In genomic region chr2:218981390-218982311, GRCh38 we compare ENCODE assay signal across 8 cellular contexts. TPM values are rescaled to one million over a fixed set of nuclear protein-coding genes. Genes with fewer than 3 reads are reported as not detected.
A peak's percentile ranks its signal among the peaks of the same experiment; 100 is the strongest.
DNase-seq lines count a peak whose midpoint lies in the region; ATAC-seq and TF ChIP-seq lines count a peak whose summit lies in the region.

No MANE protein-coding gene starts in this region.

- H3K27ac ChIP-seq in A673 (ENCODE audit: low read depth, low read length, poor library complexity, severe bottlenecking) (no peak overlapping the region), testis (no peak overlapping the region)

- intact Hi-C loops in A673 (cut with micrococcal nuclease; ENCODE audit: unreplicated experiment) (loop anchor here (5.0 kb wide), 2 partner anchors 129 to 176 kb away; no protein-coding TSS in a partner anchor), testis (cut with DNase I; ENCODE audit: low total_unique reads) (no loop called here)

- H3K36me3 Mint-ChIP-seq in HFFc6 (ENCODE audit: low read depth), result no peaks in the 10 kb centered on the region
- no peaks in the 10 kb centered on the region for H3K36me3 Mint-ChIP-seq in activated naive CD4-positive, alpha-beta T cell treated with anti-CD3 and anti-CD28 coated beads, Interleukin-2, amount 50 U/mL, for 24 hours

- peaks cover 6% of the 10 kb centered on the region for H3K4me1 Mint-ChIP-seq in HFFc6 (ENCODE audit: low read depth)
- peaks cover 32% of the 10 kb centered on the region for H3K4me1 Mint-ChIP-seq in activated naive CD4-positive, alpha-beta T cell treated with anti-CD3 and anti-CD28 coated beads, Interleukin-2, amount 50 U/mL, for 24 hours

- no TSS peak for BruUV-seq in A673 (replicated peaks; lab: Mats Ljungman, UMichigan)

- 2 to 3% methylated on average over 28 to 76 of the region's 98 CpGs for WGBS in testis, 2 donors

- CTCF ChIA-PET in A673 (lab: Charles Lee), result interaction anchor here (1.3 kb wide), 1 partner anchor 173 kb away, joined by 4 read pairs; no protein-coding TSS in a partner anchor

- peaks cover 14% of the 10 kb centered on the region for H3K4me1 ChIP-seq in A673 (ENCODE audit: insufficient read depth, low read length, poor library complexity, severe bottlenecking)
- peaks cover 27% of the 10 kb centered on the region for H3K4me1 ChIP-seq in testis

- H3K9me3 ChIP-seq in A673 (ENCODE audit: low read depth, low read length, poor library complexity, severe bottlenecking), result no peaks in the 10 kb centered on the region
- no peaks in the 10 kb centered on the region for H3K9me3 ChIP-seq in testis

- H3K36me3 ChIP-seq in A673 (ENCODE audit: insufficient read depth, low read length, poor library complexity, severe bottlenecking) (no peaks in the 10 kb centered on the region), testis (ENCODE audit: low read depth, missing control alignments) (no peaks in the 10 kb centered on the region)

- peaks cover 63% of the 10 kb centered on the region for H3K27me3 Mint-ChIP-seq in HFFc6 (ENCODE audit: insufficient read depth)
- peaks cover 38% of the 10 kb centered on the region for H3K27me3 Mint-ChIP-seq in activated naive CD4-positive, alpha-beta T cell treated with anti-CD3 and anti-CD28 coated beads, Interleukin-2, amount 50 U/mL, for 24 hours

- no peak for TF ChIP-seq POLR2A in testis (IDR thresholded peaks at IDR 0.05)

- POLR2A ChIA-PET in A673 (lab: Charles Lee; ENCODE audit: low non-redundant PET), result no interaction called here

- H3K4me3 ChIP-seq in A673 (ENCODE audit: low read depth, low read length, poor library complexity, severe bottlenecking) (no peak overlapping the region), testis (no peak overlapping the region)

- no peak overlapping the region for H3K27ac Mint-ChIP-seq in HFFc6
- no peak overlapping the region for H3K27ac Mint-ChIP-seq in activated naive CD4-positive, alpha-beta T cell treated with anti-CD3 and anti-CD28 coated beads, Interleukin-2, amount 50 U/mL, for 24 hours

- no peak for DNase-seq in A673 (ENCODE audit: low spot score)
- DNase-seq in HFFc6, result no peak
- peak; percentile 75 for DNase-seq in left kidney (ENCODE audit: low read depth, low spot score)
- peak; percentile 36 for DNase-seq in testis
- DNase-seq in inferior parietal cortex (ENCODE audit: extremely low spot score), result no peak

- H3K9me3 Mint-ChIP-seq in HFFc6, result no peaks in the 10 kb centered on the region
- H3K9me3 Mint-ChIP-seq in activated naive CD4-positive, alpha-beta T cell treated with anti-CD3 and anti-CD28 coated beads, Interleukin-2, amount 50 U/mL, for 24 hours, result no peaks in the 10 kb centered on the region

- peak; percentile 36 for TF ChIP-seq CTCF in A673 (conservative IDR thresholded peaks at IDR 0.05; ENCODE audit: low read depth, low read length)
- TF ChIP-seq CTCF in HFFc6 (IDR thresholded peaks at IDR 0.05), result 0 out of 2 replicates have a peak, but pooled peaks have one; percentile 3
- TF ChIP-seq CTCF in testis (IDR thresholded peaks at IDR 0.05), result no peak

- H3K27me3 ChIP-seq in A673 (replicated peaks; ENCODE audit: insufficient read depth, low read depth, low read length, poor library complexity) (peaks cover 42% of the 10 kb centered on the region), testis (peaks cover 10% of the 10 kb centered on the region)

- ATAC-seq in HG03139 (IDR thresholded peaks at IDR 0.05; ENCODE audit: unreplicated experiment), result no peak
- no peak for ATAC-seq in GM19023 (IDR thresholded peaks at IDR 0.05; ENCODE audit: unreplicated experiment)

- no peak overlapping the region; the same call in 1 of the 2 replicates for H3K4me3 Mint-ChIP-seq in HFFc6
- H3K4me3 Mint-ChIP-seq in activated naive CD4-positive, alpha-beta T cell treated with anti-CD3 and anti-CD28 coated beads, Interleukin-2, amount 50 U/mL, for 24 hours, result peak overlapping the region; percentile 89

RNA-seq across cellular contexts. Expression of gene FEV, which starts 3.3 kb away (rescaled TPM):
- 8.0 and 12.6 TPM in 2 replicates for total RNA-seq in A673 (2021)
- not detected for total RNA-seq in HFFc6 (2021; fragmentation: NEBNext Ultra II Directional; extraction: Animal tissue kit (Norgen Biotek cat#: 25700))
- not detected for total RNA-seq in testis
- polyA plus RNA-seq in testis (ENCODE audit: insufficient read depth, low read depth, low replicate concordance), result not detected

RNA-seq across cellular contexts. Expression of gene CRYBA2, which starts 11.6 kb away (rescaled TPM):
- 1.1 and 1.3 TPM in 2 replicates for total RNA-seq in A673 (2021)
- total RNA-seq in HFFc6 (2021; fragmentation: NEBNext Ultra II Directional; extraction: Animal tissue kit (Norgen Biotek cat#: 25700)), result not detected
- total RNA-seq in testis, result 1 to 10 TPM in 1 of 2 donors, under 1 TPM in 1; 0.56 to 2.9 TPM
- 2.7 TPM for polyA plus RNA-seq in testis (ENCODE audit: insufficient read depth, low read depth, low replicate concordance)

RNA-seq across cellular contexts. Expression of gene CDK5R2, which starts 22.2 kb away (rescaled TPM):
- total RNA-seq in A673 (2021) (0.37 and 0.44 TPM in 2 replicates), testis (1 to 10 TPM; 1.2 to 1.6 TPM)
- under 1 TPM in 4 of 6 experiments, not detected in 2; 0.07 to 0.15 (median 0.08) TPM for total RNA-seq in HFFc6 (2021; fragmentation: NEBNext Ultra II Directional; extraction: Animal tissue kit (Norgen Biotek cat#: 25700))
- 0.83 TPM for polyA plus RNA-seq in testis (ENCODE audit: insufficient read depth, low read depth, low replicate concordance)

RNA-seq across cellular contexts. Expression of gene CFAP65, which starts 59.7 kb away (rescaled TPM):
- total RNA-seq in A673 (2021) (0.13 and 0.83 TPM in 2 replicates), testis (10 to 100 TPM; 15.5 to 23.7 TPM)
- not detected for total RNA-seq in HFFc6 (2021; fragmentation: NEBNext Ultra II Directional; extraction: Animal tissue kit (Norgen Biotek cat#: 25700))
- 42.9 TPM for polyA plus RNA-seq in testis (ENCODE audit: insufficient read depth, low read depth, low replicate concordance)

Comparison
In these comparisons a context has a peak if more than half of its experiments do, and no peak if none do; other contexts are left out.
1. DNase-seq: peak in left kidney (single experiment) and testis (single experiment); none in A673 (single experiment), HFFc6 (single experiment) and inferior parietal cortex (single experiment).
2. CTCF ChIP-seq: peak in A673 (single experiment) and HFFc6 (single experiment); none in testis (0 of 3).